In the genomic region with DNA sequence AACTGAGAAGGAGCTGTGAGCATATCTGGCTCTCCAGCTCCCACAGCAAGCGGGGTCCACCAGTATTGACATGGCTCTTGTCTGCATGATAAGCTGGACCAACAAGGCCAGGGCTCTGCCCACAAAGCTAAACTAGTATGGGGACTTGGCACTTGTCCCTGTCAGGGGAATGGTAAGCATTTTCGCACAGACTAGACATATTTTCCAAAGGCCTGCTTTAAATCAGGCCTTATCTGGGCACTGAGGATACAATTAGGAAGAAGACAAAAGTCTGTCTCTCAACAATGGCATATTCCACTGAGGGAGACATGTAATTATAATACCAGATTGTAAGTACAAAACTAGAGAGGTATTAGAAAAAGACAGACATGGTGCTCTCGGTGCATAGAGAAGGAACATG, we compare ENCODE assay signal across 18 cellular contexts. TPM values are rescaled to one million over a fixed set of nuclear protein-coding genes. Genes with fewer than 3 reads are reported as not detected.
DNase-seq lines count a peak whose midpoint lies in the region; ATAC-seq and TF ChIP-seq lines count a peak whose summit lies in the region.
"Had no signal": no experiment of that assay in that cellular context is flagged by ENCODE, and none has a peak within 500 bp of the region (broad histone marks: within the 10 kb centered on the region; RNA-seq: fewer than 3 reads in every experiment).

No MANE protein-coding gene starts in this region.

- H2BK15ac ChIP-seq in IMR-90 (ENCODE audit: low read depth, low read length) (no peak overlapping the region), neuronal stem cell (ENCODE audit: low read length) (no peak overlapping the region)

- H3K9me1 ChIP-seq in IMR-90 (ENCODE audit: insufficient read depth, low read length) = peaks cover 31% of the 10 kb centered on the region

- H4K91ac ChIP-seq in IMR-90 (ENCODE audit: insufficient read depth, low read depth, low read length) = no peak overlapping the region
- no peak overlapping the region for H4K91ac ChIP-seq in neuronal stem cell (ENCODE audit: low read depth, low read length, poor library complexity)

- H3K4me3 ChIP-seq in IMR-90 (ENCODE audit: insufficient read depth, low read depth, low read length) = no peak overlapping the region
- H3K4me3 ChIP-seq in neuronal stem cell (ENCODE audit: low read length in 2 of 2) = peak overlapping the region in 1 of 2 donors; percentile 16
- H3K4me3 ChIP-seq: A549, MG63 had no signal

- POLR2A ChIA-PET in activated CD4-positive, alpha-beta T cell treated with anti-CD3 and anti-CD28 coated beads, Interleukin-2, amount 10 ng/mL, durations not matched to agents 7 days and 5 days (lab: Charles Lee) = no interaction called here
- POLR2A ChIA-PET in IMR-90 (lab: Charles Lee; ENCODE audit: unreplicated experiment) = no interaction called here

- peaks cover 74% of the 10 kb centered on the region for H3K4me1 Mint-ChIP-seq in activated CD4-positive, alpha-beta T cell treated with anti-CD3 and anti-CD28 coated beads, Interleukin-2, amount 10 ng/mL, durations not matched to agents 7 days and 5 days
- peaks cover 89% of the 10 kb centered on the region for H3K4me1 Mint-ChIP-seq in activated T-helper 1 cell treated with anti-CD3 and anti-CD28 coated beads, Interleukin-12 subunit alpha, Interleukin-12 subunit beta, Interleukin-2, Interleukin-4 antibody, amounts not matched to agents 30 ng/mL and 10 ng/mL and 1 ng/mL, durations not matched to agents 14 hours and 24 hours and 36 hours (ENCODE audit: low read depth)

- H3K4me2 ChIP-seq in IMR-90 (ENCODE audit: low read depth, low read length) (no peak overlapping the region), neuronal stem cell (ENCODE audit: insufficient read depth, low read length, poor library complexity, severe bottlenecking) (no peak overlapping the region)
- H3K4me2 ChIP-seq: A549 had no signal

- H4K8ac ChIP-seq in IMR-90 (ENCODE audit: low read depth in 2 of 2, low read length in 2 of 2) (no peak overlapping the region), neuronal stem cell (ENCODE audit: low read depth, low read length) (no peak overlapping the region)

- no peak for ATAC-seq in IMR-90 (ENCODE audit: low read depth)
- ATAC-seq: A549, HepG2 had no signal

- H3K4ac ChIP-seq in IMR-90 (ENCODE audit: low read depth, low read length) (no peak overlapping the region), neuronal stem cell (ENCODE audit: low read length) (no peak overlapping the region)

- H3K36me3 ChIP-seq in IMR-90 (ENCODE audit: control insufficient read depth, insufficient read depth, low read length) = no peaks in the 10 kb centered on the region
- H3K36me3 ChIP-seq in neuronal stem cell (replicated peaks in 1 of 2; ENCODE audit: control insufficient read depth in 2 of 2, insufficient read depth in 2 of 2, low read length in 2 of 2) = no peaks in the 10 kb centered on the region
- H3K36me3 ChIP-seq: MG63 had no signal

- no peak for TF ChIP-seq CTCF in IMR-90 (conservative IDR thresholded peaks at IDR 0.05; ENCODE audit: low read depth, low read length)

- H3K27me3 Mint-ChIP-seq in activated CD4-positive, alpha-beta T cell treated with anti-CD3 and anti-CD28 coated beads, Interleukin-2, amount 10 ng/mL, durations not matched to agents 7 days and 5 days = no peaks in the 10 kb centered on the region
- H3K27me3 Mint-ChIP-seq in activated T-helper 1 cell treated with anti-CD3 and anti-CD28 coated beads, Interleukin-12 subunit alpha, Interleukin-12 subunit beta, Interleukin-2, Interleukin-4 antibody, amounts not matched to agents 30 ng/mL and 10 ng/mL and 1 ng/mL, durations not matched to agents 14 hours and 24 hours and 36 hours (ENCODE audit: insufficient read depth) = no peaks in the 10 kb centered on the region

- no peak overlapping the region for H3K14ac ChIP-seq in IMR-90 (replicated peaks; ENCODE audit: low read depth, low read length)
- H3K14ac ChIP-seq in neuronal stem cell (ENCODE audit: low read length) = no peak overlapping the region

- H3K18ac ChIP-seq in IMR-90 (ENCODE audit: low read depth, low read length) (no peak overlapping the region), neuronal stem cell (ENCODE audit: low read length) (peak overlapping the region; percentile 55)

- H3K27ac ChIP-seq in IMR-90 (ENCODE audit: insufficient read depth, low read length) (no peak overlapping the region), neuronal stem cell (replicated peaks; ENCODE audit: low read length) (no peak overlapping the region)
- H3K27ac ChIP-seq: A549, C4-2B had no signal

- H2BK12ac ChIP-seq in neuronal stem cell (ENCODE audit: low read length) = no peak overlapping the region

- H3K56ac ChIP-seq in IMR-90 (ENCODE audit: extremely low read depth, insufficient read depth, low read length) = no peak overlapping the region

- H2AFZ ChIP-seq in IMR-90 (replicated peaks; ENCODE audit: low read length, poor library complexity) (no peak overlapping the region), neuronal stem cell (ENCODE audit: low read length) (no peak overlapping the region)

- H3K4me1 ChIP-seq in IMR-90 (ENCODE audit: control insufficient read depth, insufficient read depth, low read length) = peaks cover 22% of the 10 kb centered on the region
- no peaks in the 10 kb centered on the region for H3K4me1 ChIP-seq in neuronal stem cell (ENCODE audit: control insufficient read depth in 2 of 2, insufficient read depth in 1 of 2, low read depth in 1 of 2, low read length in 2 of 2)

- no peaks in the 10 kb centered on the region for H3K9me3 ChIP-seq in IMR-90 (ENCODE audit: control insufficient read depth, insufficient read depth, low read length)
- no peaks in the 10 kb centered on the region for H3K9me3 ChIP-seq in neuronal stem cell (replicated peaks in 1 of 2; ENCODE audit: control insufficient read depth in 2 of 2, insufficient read depth in 1 of 2, low read depth in 1 of 2, low read length in 2 of 2)
- H3K9me3 ChIP-seq: A549, MG63 had no signal

- H3K27me3 ChIP-seq in IMR-90 (ENCODE audit: control insufficient read depth, insufficient read depth, low read length) (no peaks in the 10 kb centered on the region), neuronal stem cell (ENCODE audit: control insufficient read depth in 3 of 3, insufficient read depth in 3 of 3, low read depth in 1 of 3, low read length in 3 of 3) (no peaks in the 10 kb centered on the region)
- H3K27me3 ChIP-seq: MG63 had no signal

- no peak overlapping the region for H3K9ac ChIP-seq in IMR-90 (ENCODE audit: low read depth, low read length)
- H3K9ac ChIP-seq in neuronal stem cell (ENCODE audit: low read depth, low read length, poor library complexity) = no peak overlapping the region

- H4K5ac ChIP-seq in IMR-90 (ENCODE audit: low read depth, low read length) = no peak overlapping the region

- H2BK20ac ChIP-seq in IMR-90 (ENCODE audit: low read depth, low read length) = no peak overlapping the region; the same call in 1 of the 2 replicates

- in situ Hi-C loops in IMR-90 (cut with MboI; ENCODE audit: low sequenced_read_pairs) (no loop called here), ACHN (cut with HindIII; ENCODE audit: low pct_ligation_motif_present, low pct_unique_long_range_greater_than_20kb, low sequenced_read_pairs) (no loop called here)

- intact Hi-C loops in IMR-90 (cut with micrococcal nuclease) = no loop called here
- intact Hi-C loops in activated T-helper 1 cell treated with anti-CD3 and anti-CD28 coated beads, Interleukin-12 subunit alpha, Interleukin-12 subunit beta, Interleukin-2, Interleukin-4 antibody, amounts not matched to agents 30 ng/mL and 10 ng/mL and 1 ng/mL, durations not matched to agents 14 hours and 24 hours and 36 hours (cut with micrococcal nuclease) = loop anchor here (10.0 kb wide), 1 partner anchor 189 kb away; the partner anchor contains the start of gene SLC22A4

- peak overlapping the region; percentile 87; the same call in 1 of the 2 replicates for H2AK5ac ChIP-seq in IMR-90 (ENCODE audit: low read depth, low read length)
- H2AK5ac ChIP-seq in neuronal stem cell (ENCODE audit: low read depth, low read length) = no peak overlapping the region

- dilution Hi-C loops in IMR-90 (cut with HindIII; ENCODE audit: low sequenced_read_pairs, unreplicated experiment) = no loop called here

- H3K27ac Mint-ChIP-seq in activated CD4-positive, alpha-beta T cell treated with anti-CD3 and anti-CD28 coated beads, Interleukin-2, amount 10 ng/mL, durations not matched to agents 7 days and 5 days = peak overlapping the region; percentile 96
- H3K27ac Mint-ChIP-seq in activated T-helper 1 cell treated with anti-CD3 and anti-CD28 coated beads, Interleukin-12 subunit alpha, Interleukin-12 subunit beta, Interleukin-2, Interleukin-4 antibody, amounts not matched to agents 30 ng/mL and 10 ng/mL and 1 ng/mL, durations not matched to agents 14 hours and 24 hours and 36 hours = peak overlapping the region; percentile 100

- DNase-seq in activated CD4-positive, alpha-beta T cell treated with anti-CD3 and anti-CD28 coated beads, Interleukin-2, amount 10 ng/mL, durations not matched to agents 7 days and 5 days = no peak
- no peak for DNase-seq in activated CD4-positive, alpha-beta T cell treated with anti-CD3 and anti-CD28 coated beads for 48 hours
- DNase-seq in IMR-90 (no peak), neuronal stem cell (ENCODE audit: low spot score) (no peak), DMS153 treated with DMSO at 0.1 percent for 48 hours (lab: John Stamatoyannopoulos, UW; ENCODE audit: unreplicated experiment) (no peak), ACHN (no peak)
- no peak for DNase-seq in activated T-helper 1 cell treated with anti-CD3 and anti-CD28 coated beads, Interleukin-12 subunit alpha, Interleukin-12 subunit beta, Interleukin-2, Interleukin-4 antibody, amounts not matched to agents 30 ng/mL and 10 ng/mL and 1 ng/mL, durations not matched to agents 14 hours and 24 hours and 36 hours (ENCODE audit: low spot score)
- DNase-seq: COR-L47, HFFc6, Karpas-422, MG63, NCI-H1092 treated with DMSO at 0.1 percent for 48 hours, NCI-H2081 treated with DMSO at 0.1 percent for 48 hours, NCI-H510A treated with DMSO at 0.1 percent for 48 hours, NCI-H82 had no signal

- TF ChIP-seq POLR2A in IMR-90 (IDR thresholded peaks at IDR 0.05; ENCODE audit: low read depth, low read length) = no peak

- H4K20me1 ChIP-seq in IMR-90 (ENCODE audit: insufficient read depth, low read length) = no peaks in the 10 kb centered on the region

- CTCF ChIA-PET in activated CD4-positive, alpha-beta T cell treated with anti-CD3 and anti-CD28 coated beads, Interleukin-2, amount 10 ng/mL, durations not matched to agents 7 days and 5 days (lab: Charles Lee) = interaction anchor here (0.8 to 1.7 kb wide), 2 partner anchors 26 to 65 kb away, joined by 3 to 4 read pairs; no protein-coding TSS in a partner anchor
- CTCF ChIA-PET in IMR-90 (lab: Yijun Ruan, JAX) = interaction anchor here (1.3 kb wide), 1 partner anchor 12 kb away, joined by 3 read pairs; no protein-coding TSS in a partner anchor

- no TSS peak for BruUV-seq in IMR-90 (replicated peaks; lab: Mats Ljungman, UMichigan)

- H3K36me3 Mint-ChIP-seq in activated CD4-positive, alpha-beta T cell treated with anti-CD3 and anti-CD28 coated beads, Interleukin-2, amount 10 ng/mL, durations not matched to agents 7 days and 5 days (ENCODE audit: low read depth) = peaks cover 19% of the 10 kb centered on the region
- H3K36me3 Mint-ChIP-seq in activated T-helper 1 cell treated with anti-CD3 and anti-CD28 coated beads, Interleukin-12 subunit alpha, Interleukin-12 subunit beta, Interleukin-2, Interleukin-4 antibody, amounts not matched to agents 30 ng/mL and 10 ng/mL and 1 ng/mL, durations not matched to agents 14 hours and 24 hours and 36 hours (ENCODE audit: low read depth) = peaks cover 39% of the 10 kb centered on the region

- no peak overlapping the region for H3K4me3 Mint-ChIP-seq in activated CD4-positive, alpha-beta T cell treated with anti-CD3 and anti-CD28 coated beads, Interleukin-2, amount 10 ng/mL, durations not matched to agents 7 days and 5 days
- H3K4me3 Mint-ChIP-seq in activated T-helper 1 cell treated with anti-CD3 and anti-CD28 coated beads, Interleukin-12 subunit alpha, Interleukin-12 subunit beta, Interleukin-2, Interleukin-4 antibody, amounts not matched to agents 30 ng/mL and 10 ng/mL and 1 ng/mL, durations not matched to agents 14 hours and 24 hours and 36 hours = peak overlapping the region; percentile 49
- H3K4me3 Mint-ChIP-seq: HFFc6 had no signal

- H3K23ac ChIP-seq in IMR-90 (ENCODE audit: low read depth, low read length) = no peak overlapping the region
- no peak overlapping the region for H3K23ac ChIP-seq in neuronal stem cell (ENCODE audit: low read depth, low read length, poor library complexity)

- H2AK9ac ChIP-seq in IMR-90 (replicated peaks; ENCODE audit: low read depth, low read length, poor library complexity) = no peak overlapping the region

- TF ChIP-seq RAD21 in IMR-90 (IDR thresholded peaks at IDR 0.05; ENCODE audit: low read length) = no peak

- peaks cover 5% of the 10 kb centered on the region for H3K9me3 Mint-ChIP-seq in activated CD4-positive, alpha-beta T cell treated with anti-CD3 and anti-CD28 coated beads, Interleukin-2, amount 10 ng/mL, durations not matched to agents 7 days and 5 days
- H3K9me3 Mint-ChIP-seq in activated T-helper 1 cell treated with anti-CD3 and anti-CD28 coated beads, Interleukin-12 subunit alpha, Interleukin-12 subunit beta, Interleukin-2, Interleukin-4 antibody, amounts not matched to agents 30 ng/mL and 10 ng/mL and 1 ng/mL, durations not matched to agents 14 hours and 24 hours and 36 hours = no peaks in the 10 kb centered on the region
- H3K9me3 Mint-ChIP-seq: HFFc6 had no signal

- H2BK5ac ChIP-seq in IMR-90 (ENCODE audit: low read depth, low read length, poor library complexity, severe bottlenecking) (no peak overlapping the region), neuronal stem cell (ENCODE audit: low read length) (no peak overlapping the region)

- H2BK120ac ChIP-seq in IMR-90 (ENCODE audit: low read depth, low read length) (peak overlapping the region; percentile 88; the same call in 1 of the 2 replicates), neuronal stem cell (ENCODE audit: low read depth, low read length) (no peak overlapping the region)

- H3K79me1 ChIP-seq in IMR-90 (ENCODE audit: low read depth in 1 of 2, low read length in 2 of 2) (no peaks in the 10 kb centered on the region), neuronal stem cell (ENCODE audit: low read depth, low read length) (no peaks in the 10 kb centered on the region)

- WGBS in IMR-90 (ENCODE audit: extremely low coverage in 2 of 2, insufficient read length in 1 of 2), 2 experiments = 100% methylated on average over 1 of the region's 3 CpGs; no CpG with 5 or more reads in 1 of the 2 experiments
- WGBS in neuronal stem cell (ENCODE audit: extremely low coverage in 2 of 2, insufficient read length in 2 of 2, insufficient replicate concordance in 1 of 2), 2 donors = no CpG with 5 or more reads among the region's 3 CpGs

RNA-seq across cellular contexts. Expression of gene CSF2, which starts 32.1 kb away (rescaled TPM):
- total RNA-seq in activated CD4-positive, alpha-beta T cell treated with anti-CD3 and anti-CD28 coated beads, Interleukin-2, amount 10 ng/mL, durations not matched to agents 7 days and 5 days = 1 to 10 TPM; 2.9 to 4.7 TPM
- total RNA-seq in IMR-90 (2012; rRNA removed) = not detected in 2 replicates
- 0.26 and 0.31 TPM in 2 replicates for polyA plus RNA-seq in IMR-90 (2012; rRNA removed)
- 0.31 and 1.2 TPM in 2 replicates for polyA plus RNA-seq in IMR-90 (2012; cell fraction: cytosol; rRNA removed)
- 0.70 and 0.79 TPM in 2 replicates for polyA plus RNA-seq in IMR-90 (2012; cell fraction: nucleus; rRNA removed; ENCODE audit: low replicate concordance)
- total RNA-seq in activated T-helper 1 cell treated with anti-CD3 and anti-CD28 coated beads, Interleukin-12 subunit alpha, Interleukin-12 subunit beta, Interleukin-2, Interleukin-4 antibody, amounts not matched to agents 30 ng/mL and 10 ng/mL and 1 ng/mL, durations not matched to agents 14 hours and 24 hours and 36 hours = 1,648 and 1,678 TPM in 2 replicates
- polyA plus RNA-seq in neuronal stem cell (2013, experiment 1 of 2) = not detected
- polyA plus RNA-seq in neuronal stem cell (2013, experiment 2 of 2) = not detected
- total RNA-seq: HepG2 had no signal
- polyA plus RNA-seq: A549, HepG2 had no signal

RNA-seq across cellular contexts. Expression of gene IL3, which starts 45.2 kb away (rescaled TPM):
- under 1 TPM; 0.20 to 0.40 TPM for total RNA-seq in activated CD4-positive, alpha-beta T cell treated with anti-CD3 and anti-CD28 coated beads, Interleukin-2, amount 10 ng/mL, durations not matched to agents 7 days and 5 days
- total RNA-seq in IMR-90 (2012; rRNA removed) = not detected in 2 replicates
- polyA plus RNA-seq in IMR-90 (2012; rRNA removed) = not detected in 2 replicates
- not detected in 2 replicates for polyA plus RNA-seq in IMR-90 (2012; cell fraction: cytosol; rRNA removed)
- not detected in 2 replicates for polyA plus RNA-seq in IMR-90 (2012; cell fraction: nucleus; rRNA removed; ENCODE audit: low replicate concordance)
- 94.6 and 98.5 TPM in 2 replicates for total RNA-seq in activated T-helper 1 cell treated with anti-CD3 and anti-CD28 coated beads, Interleukin-12 subunit alpha, Interleukin-12 subunit beta, Interleukin-2, Interleukin-4 antibody, amounts not matched to agents 30 ng/mL and 10 ng/mL and 1 ng/mL, durations not matched to agents 14 hours and 24 hours and 36 hours
- polyA plus RNA-seq in neuronal stem cell (2013, experiment 1 of 2) = not detected
- not detected for polyA plus RNA-seq in neuronal stem cell (2013, experiment 2 of 2)
- total RNA-seq: HepG2, HFFc6 had no signal
- polyA plus RNA-seq: A549, HepG2 had no signal

Comparison
In these comparisons a context has a peak if more than half of its experiments do, and no peak if none do; other contexts are left out.
1. RNA of gene CSF2, which starts 32.1 kb away (total RNA-seq): 1,648 to 1,678 TPM in activated T-helper 1 cell treated with anti-CD3 and anti-CD28 coated beads, Interleukin-12 subunit alpha, Interleukin-12 subunit beta, Interleukin-2, Interleukin-4 antibody, amounts not matched to agents 30 ng/mL and 10 ng/mL and 1 ng/mL, durations not matched to agents 14 hours and 24 hours and 36 hours; 2.9 to 4.7 TPM in activated CD4-positive, alpha-beta T cell treated with anti-CD3 and anti-CD28 coated beads, Interleukin-2, amount 10 ng/mL, durations not matched to agents 7 days and 5 days and not detected in IMR-90; every median in the first group is over 100 times any median in the second.
2. RNA of gene IL3, which starts 45.2 kb away (total RNA-seq): 94.6 to 98.5 TPM in activated T-helper 1 cell treated with anti-CD3 and anti-CD28 coated beads, Interleukin-12 subunit alpha, Interleukin-12 subunit beta, Interleukin-2, Interleukin-4 antibody, amounts not matched to agents 30 ng/mL and 10 ng/mL and 1 ng/mL, durations not matched to agents 14 hours and 24 hours and 36 hours; 0.20 to 0.40 TPM in activated CD4-positive, alpha-beta T cell treated with anti-CD3 and anti-CD28 coated beads, Interleukin-2, amount 10 ng/mL, durations not matched to agents 7 days and 5 days and not detected in IMR-90; every median in the first group is over 10 times any median in the second.